Comparison of ENCODE assay signal across 22 cellular contexts in the genomic region with DNA sequence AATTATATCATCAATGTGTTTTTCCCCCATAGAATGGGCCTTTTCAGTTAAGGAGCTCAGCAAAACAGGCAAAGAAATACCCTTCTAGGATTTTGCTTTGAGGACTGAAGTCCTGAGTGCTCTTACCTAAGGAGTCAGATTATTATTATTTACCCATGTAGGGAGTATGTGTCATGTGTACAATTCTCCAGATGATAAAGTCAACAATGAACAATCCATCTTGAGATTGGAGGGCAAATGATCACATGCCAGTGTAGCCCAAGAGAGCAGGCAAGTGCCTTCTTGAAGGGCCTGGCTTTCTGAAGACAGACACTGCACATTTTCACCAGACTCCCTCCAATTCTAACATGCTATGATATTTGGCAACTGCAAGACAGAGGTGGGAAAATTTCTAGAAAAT.
"Had no signal": no experiment of that assay in that cellular context is flagged by ENCODE, and none has a peak within 500 bp of the region (broad histone marks: within the 10 kb centered on the region; RNA-seq: fewer than 3 reads in every experiment).

No MANE protein-coding gene starts in this region.

- H3K9me3 ChIP-seq: ascending aorta, body of pancreas had no signal

- H3K27me3 ChIP-seq: ascending aorta, body of pancreas had no signal

- H3K4me1 ChIP-seq: ascending aorta, body of pancreas had no signal

- H3K4me1 Mint-ChIP-seq: activated CD4-positive, alpha-beta T cell treated with anti-CD3 and anti-CD28 coated beads, Interleukin-2, amount 10 ng/mL, durations not matched to agents 7 days and 5 days; activated naive CD8-positive, alpha-beta T cell treated with anti-CD3 and anti-CD28 coated beads, Interleukin-2, amount 50 U/mL, for 24 hours; central memory CD8-positive, alpha-beta T cell; WTC11 had no signal

- H3K4me3 Mint-ChIP-seq: activated CD4-positive, alpha-beta memory T cell treated with anti-CD3 and anti-CD28 coated beads for 36 hours; activated CD4-positive, alpha-beta T cell treated with anti-CD3 and anti-CD28 coated beads, Interleukin-2, amount 10 ng/mL, durations not matched to agents 7 days and 5 days; activated naive CD8-positive, alpha-beta T cell treated with anti-CD3 and anti-CD28 coated beads, Interleukin-2, amount 50 U/mL, for 24 hours; activated T-helper 1 cell treated with anti-CD3 and anti-CD28 coated beads, Interleukin-12 subunit alpha, Interleukin-12 subunit beta, Interleukin-2, Interleukin-4 antibody, amounts not matched to agents 30 ng/mL and 10 ng/mL and 1 ng/mL, durations not matched to agents 14 hours and 24 hours and 36 hours; central memory CD8-positive, alpha-beta T cell; T-helper 1 cell treated with Interleukin-12 subunit alpha and Interleukin-12 subunit beta and Interleukin-4 antibody, amounts not matched to agents 30 μg/mL and 1 μg/mL, for 36 hours; WTC11 had no signal

- H3K9me3 Mint-ChIP-seq: activated CD4-positive, alpha-beta memory T cell treated with anti-CD3 and anti-CD28 coated beads for 36 hours; activated CD4-positive, alpha-beta T cell treated with anti-CD3 and anti-CD28 coated beads, Interleukin-2, amount 10 ng/mL, durations not matched to agents 7 days and 5 days; activated naive CD4-positive, alpha-beta T cell treated with anti-CD3 and anti-CD28 coated beads, Interleukin-2, amount 50 U/mL, for 72 hours; activated naive CD8-positive, alpha-beta T cell treated with anti-CD3 and anti-CD28 coated beads, Interleukin-2, amount 50 U/mL, for 24 hours; activated T-helper 1 cell treated with anti-CD3 and anti-CD28 coated beads, Interleukin-12 subunit alpha, Interleukin-12 subunit beta, Interleukin-2, Interleukin-4 antibody, amounts not matched to agents 30 ng/mL and 10 ng/mL and 1 ng/mL, durations not matched to agents 14 hours and 24 hours and 36 hours; central memory CD8-positive, alpha-beta T cell; T-helper 1 cell treated with Interleukin-12 subunit alpha and Interleukin-12 subunit beta and Interleukin-4 antibody, amounts not matched to agents 30 μg/mL and 1 μg/mL, for 36 hours; WTC11 had no signal

- H3K27ac Mint-ChIP-seq: activated CD4-positive, alpha-beta memory T cell treated with anti-CD3 and anti-CD28 coated beads for 36 hours; activated CD4-positive, alpha-beta T cell treated with anti-CD3 and anti-CD28 coated beads, Interleukin-2, amount 10 ng/mL, durations not matched to agents 7 days and 5 days; activated naive CD8-positive, alpha-beta T cell treated with anti-CD3 and anti-CD28 coated beads, Interleukin-2, amount 50 U/mL, for 24 hours; activated T-helper 1 cell treated with anti-CD3 and anti-CD28 coated beads, Interleukin-12 subunit alpha, Interleukin-12 subunit beta, Interleukin-2, Interleukin-4 antibody, amounts not matched to agents 30 ng/mL and 10 ng/mL and 1 ng/mL, durations not matched to agents 14 hours and 24 hours and 36 hours; T-helper 1 cell treated with Interleukin-12 subunit alpha and Interleukin-12 subunit beta and Interleukin-4 antibody, amounts not matched to agents 30 μg/mL and 1 μg/mL, for 36 hours; WTC11 had no signal

- H3K27me3 Mint-ChIP-seq: activated CD4-positive, alpha-beta memory T cell treated with anti-CD3 and anti-CD28 coated beads for 36 hours; activated CD4-positive, alpha-beta T cell treated with anti-CD3 and anti-CD28 coated beads, Interleukin-2, amount 10 ng/mL, durations not matched to agents 7 days and 5 days; activated naive CD8-positive, alpha-beta T cell treated with anti-CD3 and anti-CD28 coated beads, Interleukin-2, amount 50 U/mL, for 24 hours; central memory CD8-positive, alpha-beta T cell had no signal

- ATAC-seq: activated naive CD4-positive, alpha-beta T cell treated with anti-CD3 and anti-CD28 coated beads, Interleukin-2, amount 50 U/mL, for 72 hours; activated naive CD8-positive, alpha-beta T cell treated with anti-CD3 and anti-CD28 coated beads, Interleukin-2, amount 50 U/mL, for 24 hours; body of pancreas; WTC11 had no signal

- H3K4me3 ChIP-seq: ascending aorta, body of pancreas had no signal

- DNase-seq: activated CD4-positive, alpha-beta memory T cell treated with anti-CD3 and anti-CD28 coated beads for 36 hours; activated CD4-positive, alpha-beta T cell treated with anti-CD3 and anti-CD28 coated beads, Interleukin-2, amount 10 ng/mL, durations not matched to agents 7 days and 5 days; activated CD4-positive, CD25-positive, alpha-beta regulatory T cell treated with anti-CD3 and anti-CD28 coated beads, Interleukin-2, amount 50 U/mL, for 72 hours; activated CD8-positive, alpha-beta memory T cell treated with anti-CD3 and anti-CD28 coated beads, Interleukin-2, amount 50 U/mL, for 4 hours; activated effector memory CD4-positive, alpha-beta T cell treated with anti-CD3 and anti-CD28 coated beads, Interleukin-2, amount 50 U/mL, for 16 hours; activated naive CD4-positive, alpha-beta T cell treated with Interleukin-2 at 50 U/mL for 16 hours; activated naive CD8-positive, alpha-beta T cell treated with anti-CD3 and anti-CD28 coated beads, Interleukin-2, amount 50 U/mL, for 24 hours; amniotic stem cell; body of pancreas; NCI-H1092; NCI-H1417; NCI-H1930; NCI-H2107; NCI-H510A treated with DMSO at 0.1 percent for 48 hours; SHP77 had no signal

- H3K27ac ChIP-seq: ascending aorta, body of pancreas, KMS-11 had no signal

- H3K36me3 ChIP-seq: ascending aorta had no signal
